Comparison of ENCODE assay signal across 8 cellular contexts in the genomic region with DNA sequence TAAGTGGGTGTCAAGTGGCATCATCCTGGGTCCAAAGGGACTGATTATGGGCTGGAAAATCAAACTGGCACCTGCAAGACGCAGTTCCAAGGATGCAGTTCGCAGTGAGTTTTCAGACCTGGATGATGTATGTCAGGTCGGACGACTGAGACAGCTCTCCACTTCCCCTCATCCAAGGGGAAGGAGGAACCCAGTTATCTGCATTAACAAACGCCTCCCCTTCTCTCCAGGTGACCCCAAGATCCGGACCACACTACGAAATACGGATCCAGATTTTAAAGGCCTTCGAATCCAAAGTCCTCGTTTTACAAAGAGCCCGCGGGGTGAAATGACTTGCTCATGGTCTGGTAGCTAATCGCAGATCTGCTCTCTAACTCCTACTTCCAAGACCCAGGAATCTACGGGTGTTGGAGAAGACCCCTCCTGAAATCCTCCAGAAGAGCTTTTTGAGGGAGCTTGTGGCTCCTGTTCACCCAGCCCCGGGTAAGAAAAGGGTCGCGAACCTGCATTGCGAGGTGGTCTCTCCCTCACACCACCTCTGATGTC. TPM values are rescaled to one million over a fixed set of nuclear protein-coding genes. Genes with fewer than 3 reads are reported as not detected.
DNase-seq lines count a peak whose midpoint lies in the region; ATAC-seq and TF ChIP-seq lines count a peak whose summit lies in the region.

No MANE protein-coding gene starts in this region.

- 15 to 31% (median 23%) methylated on average over 14 to 18 of the region's 18 CpGs for WGBS in heart left ventricle, 4 donors
- 16% methylated on average over 18 of the region's 18 CpGs for WGBS in liver

- H3K27me3 Mint-ChIP-seq in type B pancreatic cell = no peaks in the 10 kb centered on the region

- H3K4me3 Mint-ChIP-seq in type B pancreatic cell = peak overlapping the region; percentile 99

- H3K9me3 Mint-ChIP-seq in type B pancreatic cell = no peaks in the 10 kb centered on the region

- H3K4me3 ChIP-seq in heart left ventricle (peak overlapping the region; percentile 59 to 98 (median 80)), MG63 (peak overlapping the region; percentile 52), ascending aorta (peak overlapping the region; percentile 84 to 89), liver (ENCODE audit: low read depth in 1 of 3, low read length in 3 of 3) (peak overlapping the region; percentile 26 to 98 (median 26))

- TF ChIP-seq POLR2A in heart left ventricle (IDR thresholded peaks at IDR 0.05) = no peak

- no peak for DNase-seq in heart left ventricle
- no peak for DNase-seq in left cardiac atrium
- DNase-seq in MG63 = no peak
- no peak for DNase-seq in ascending aorta (ENCODE audit: low spot score in 2 of 2)
- no peak for DNase-seq in type B pancreatic cell (ENCODE audit: extremely low spot score, unreplicated experiment)
- no peak for DNase-seq in hippocampal formation (lab: John Stamatoyannopoulos, UW)
- no peak for DNase-seq in activated CD4-positive, alpha-beta T cell treated with anti-CD3 and anti-CD28 coated beads, Interleukin-2, amount 50 U/mL, for 48 hours

- intact Hi-C loops in heart left ventricle (cut with DNase I) = loop anchor here in 9 of 10 donors (1.0 to 10.0 kb wide), 8 partner anchors 22 to 140 kb away; no protein-coding TSS in a partner anchor
- intact Hi-C loops in left cardiac atrium (cut with DNase I) = loop anchor here in 1 of 2 donors (10.0 kb wide), 1 partner anchor 102 kb away; no protein-coding TSS in a partner anchor
- intact Hi-C loops in ascending aorta (cut with DNase I) = loop anchor here (2.0 kb wide), 3 partner anchors 24 to 70 kb away; no protein-coding TSS in a partner anchor

- no peak for TF ChIP-seq RAD21 in liver (IDR thresholded peaks at IDR 0.05)

- H3K27me3 ChIP-seq in heart left ventricle = peaks cover 0 to 20% (median 0%) of the 10 kb centered on the region in 9 donors
- no peaks in the 10 kb centered on the region for H3K27me3 ChIP-seq in MG63
- H3K27me3 ChIP-seq in ascending aorta = no peaks in the 10 kb centered on the region
- H3K27me3 ChIP-seq in liver (ENCODE audit: control insufficient read depth in 4 of 4, insufficient read depth in 4 of 4, low read length in 3 of 4) = no peaks in the 10 kb centered on the region

- peak overlapping the region; percentile 88 to 97 (median 92) for H3K27ac ChIP-seq in heart left ventricle
- H3K27ac ChIP-seq in ascending aorta = peak overlapping the region; percentile 89 to 93
- peak overlapping the region in 1 of 2 donors; percentile 9 for H3K27ac ChIP-seq in liver (ENCODE audit: low read depth in 1 of 2, low read length in 2 of 2)

- no peaks in the 10 kb centered on the region for H3K36me3 Mint-ChIP-seq in type B pancreatic cell

- no peak for TF ChIP-seq CTCF in heart left ventricle (IDR thresholded peaks at IDR 0.05)
- no peak for TF ChIP-seq CTCF in ascending aorta (IDR thresholded peaks at IDR 0.05)
- TF ChIP-seq CTCF in liver (IDR thresholded peaks at IDR 0.05; ENCODE audit: low read depth, low read length, missing input control) = no peak
- TF ChIP-seq CTCF in type B pancreatic cell (conservative IDR thresholded peaks at IDR 0.05) = no peak

- no peaks in the 10 kb centered on the region for H3K36me3 ChIP-seq in heart left ventricle
- no peaks in the 10 kb centered on the region for H3K36me3 ChIP-seq in MG63
- no peaks in the 10 kb centered on the region for H3K36me3 ChIP-seq in ascending aorta
- H3K36me3 ChIP-seq in liver (ENCODE audit: control insufficient read depth in 4 of 4, insufficient read depth in 3 of 4, low read depth in 1 of 4, low read length in 3 of 4) = no peaks in the 10 kb centered on the region

- H3K9ac ChIP-seq in liver (ENCODE audit: low read depth in 1 of 2, low read length in 2 of 2) = peak overlapping the region; percentile 29 to 72

- H3K27ac Mint-ChIP-seq in type B pancreatic cell = peak overlapping the region; percentile 93

- H3K9me3 ChIP-seq in heart left ventricle = no peaks in the 10 kb centered on the region
- H3K9me3 ChIP-seq in MG63 = no peaks in the 10 kb centered on the region
- H3K9me3 ChIP-seq in ascending aorta = no peaks in the 10 kb centered on the region
- H3K9me3 ChIP-seq in liver (ENCODE audit: control insufficient read depth in 4 of 4, low read length in 3 of 4) = no peaks in the 10 kb centered on the region

- peaks cover 29% of the 10 kb centered on the region for H3K4me1 Mint-ChIP-seq in type B pancreatic cell (ENCODE audit: unreplicated experiment)

- ATAC-seq in heart left ventricle = no peak
- no peak for ATAC-seq in left cardiac atrium

- peaks cover 0 to 44% (median 34%) of the 10 kb centered on the region in 12 donors for H3K4me1 ChIP-seq in heart left ventricle
- peaks cover 0 to 12% of the 10 kb centered on the region in 2 donors for H3K4me1 ChIP-seq in ascending aorta
- H3K4me1 ChIP-seq in liver (ENCODE audit: control insufficient read depth in 4 of 4, insufficient read depth in 4 of 4, low read length in 3 of 4) = peaks cover 0 to 13% (median 5%) of the 10 kb centered on the region in 4 donors

TF ChIP-seq in liver, 16 proteins besides CTCF, POLR2A, EP300 and RAD21:
- TF ChIP-seq FOXA2 (IDR thresholded peaks at IDR 0.05) = no peak
- TF ChIP-seq GABPA (IDR thresholded peaks at IDR 0.05 in 1 of 2, conservative IDR thresholded peaks at IDR 0.05 in 1 of 2) = no peak
- no peak for TF ChIP-seq SP1 (IDR thresholded peaks at IDR 0.05)
- TF ChIP-seq RXRA (IDR thresholded peaks at IDR 0.05) = no peak
- no peak for TF ChIP-seq YY1 (IDR thresholded peaks at IDR 0.05)
- TF ChIP-seq, protein P1, sequence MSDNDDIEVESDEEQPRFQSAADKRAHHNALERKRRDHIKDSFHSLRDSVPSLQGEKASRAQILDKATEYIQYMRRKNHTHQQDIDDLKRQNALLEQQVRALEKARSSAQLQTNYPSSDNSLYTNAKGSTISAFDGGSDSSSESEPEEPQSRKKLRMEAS (IDR thresholded peaks at IDR 0.05) = no peak
- TF ChIP-seq, protein P2, sequence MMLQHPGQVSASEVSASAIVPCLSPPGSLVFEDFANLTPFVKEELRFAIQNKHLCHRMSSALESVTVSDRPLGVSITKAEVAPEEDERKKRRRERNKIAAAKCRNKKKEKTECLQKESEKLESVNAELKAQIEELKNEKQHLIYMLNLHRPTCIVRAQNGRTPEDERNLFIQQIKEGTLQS (IDR thresholded peaks at IDR 0.05) = no peak
- TF ChIP-seq EGR1 (IDR thresholded peaks at IDR 0.05; ENCODE audit: low read depth in 2 of 2) = no peak
- no peak for TF ChIP-seq JUND (IDR thresholded peaks at IDR 0.05)
- TF ChIP-seq, protein P3, sequence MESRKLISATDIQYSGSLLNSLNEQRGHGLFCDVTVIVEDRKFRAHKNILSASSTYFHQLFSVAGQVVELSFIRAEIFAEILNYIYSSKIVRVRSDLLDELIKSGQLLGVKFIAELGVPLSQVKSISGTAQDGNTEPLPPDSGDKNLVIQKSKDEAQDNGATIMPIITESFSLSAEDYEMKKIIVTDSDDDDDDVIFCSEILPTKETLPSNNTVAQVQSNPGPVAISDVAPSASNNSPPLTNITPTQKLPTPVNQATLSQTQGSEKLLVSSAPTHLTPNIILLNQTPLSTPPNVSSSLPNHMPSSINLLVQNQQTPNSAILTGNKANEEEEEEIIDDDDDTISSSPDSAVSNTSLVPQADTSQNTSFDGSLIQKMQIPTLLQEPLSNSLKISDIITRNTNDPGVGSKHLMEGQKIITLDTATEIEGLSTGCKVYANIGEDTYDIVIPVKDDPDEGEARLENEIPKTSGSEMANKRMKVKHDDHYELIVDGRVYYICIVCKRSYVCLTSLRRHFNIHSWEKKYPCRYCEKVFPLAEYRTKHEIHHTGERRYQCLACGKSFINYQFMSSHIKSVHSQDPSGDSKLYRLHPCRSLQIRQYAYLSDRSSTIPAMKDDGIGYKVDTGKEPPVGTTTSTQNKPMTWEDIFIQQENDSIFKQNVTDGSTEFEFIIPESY (IDR thresholded peaks at IDR 0.05) = no peak
- TF ChIP-seq HNF4A (conservative IDR thresholded peaks at IDR 0.05) = no peak
- TF ChIP-seq FOXA1 (IDR thresholded peaks at IDR 0.05) = no peak
- TF ChIP-seq, protein P4, sequence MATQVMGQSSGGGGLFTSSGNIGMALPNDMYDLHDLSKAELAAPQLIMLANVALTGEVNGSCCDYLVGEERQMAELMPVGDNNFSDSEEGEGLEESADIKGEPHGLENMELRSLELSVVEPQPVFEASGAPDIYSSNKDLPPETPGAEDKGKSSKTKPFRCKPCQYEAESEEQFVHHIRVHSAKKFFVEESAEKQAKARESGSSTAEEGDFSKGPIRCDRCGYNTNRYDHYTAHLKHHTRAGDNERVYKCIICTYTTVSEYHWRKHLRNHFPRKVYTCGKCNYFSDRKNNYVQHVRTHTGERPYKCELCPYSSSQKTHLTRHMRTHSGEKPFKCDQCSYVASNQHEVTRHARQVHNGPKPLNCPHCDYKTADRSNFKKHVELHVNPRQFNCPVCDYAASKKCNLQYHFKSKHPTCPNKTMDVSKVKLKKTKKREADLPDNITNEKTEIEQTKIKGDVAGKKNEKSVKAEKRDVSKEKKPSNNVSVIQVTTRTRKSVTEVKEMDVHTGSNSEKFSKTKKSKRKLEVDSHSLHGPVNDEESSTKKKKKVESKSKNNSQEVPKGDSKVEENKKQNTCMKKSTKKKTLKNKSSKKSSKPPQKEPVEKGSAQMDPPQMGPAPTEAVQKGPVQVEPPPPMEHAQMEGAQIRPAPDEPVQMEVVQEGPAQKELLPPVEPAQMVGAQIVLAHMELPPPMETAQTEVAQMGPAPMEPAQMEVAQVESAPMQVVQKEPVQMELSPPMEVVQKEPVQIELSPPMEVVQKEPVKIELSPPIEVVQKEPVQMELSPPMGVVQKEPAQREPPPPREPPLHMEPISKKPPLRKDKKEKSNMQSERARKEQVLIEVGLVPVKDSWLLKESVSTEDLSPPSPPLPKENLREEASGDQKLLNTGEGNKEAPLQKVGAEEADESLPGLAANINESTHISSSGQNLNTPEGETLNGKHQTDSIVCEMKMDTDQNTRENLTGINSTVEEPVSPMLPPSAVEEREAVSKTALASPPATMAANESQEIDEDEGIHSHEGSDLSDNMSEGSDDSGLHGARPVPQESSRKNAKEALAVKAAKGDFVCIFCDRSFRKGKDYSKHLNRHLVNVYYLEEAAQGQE (IDR thresholded peaks at IDR 0.05) = no peak
- TF ChIP-seq NR2F2 (IDR thresholded peaks at IDR 0.05) = no peak
- no peak for TF ChIP-seq TAF1 (conservative IDR thresholded peaks at IDR 0.05)
- no peak for TF ChIP-seq HNF4G (IDR thresholded peaks at IDR 0.05)

RNA-seq across cellular contexts. Expression of gene SYNE2, which starts 0.5 kb away (rescaled TPM):
- total RNA-seq in heart left ventricle = 100 to 1,000 TPM in 8 of 9 donors, 10 to 100 TPM in 1; 83.2 to 255 (median 111) TPM
- 100 to 1,000 TPM in 1 of 2 donors, 10 to 100 TPM in 1; 58.2 to 148 TPM for polyA plus RNA-seq in heart left ventricle
- 100 to 1,000 TPM in 1 of 2 donors, 10 to 100 TPM in 1; 96.3 to 173 TPM for total RNA-seq in left cardiac atrium
- 2.6 and 8.2 TPM in 2 replicates for total RNA-seq in MG63 (2014; rRNA removed; shearing (Covaris generic); ENCODE audit: low replicate concordance)
- 518 TPM for total RNA-seq in ascending aorta
- 10 to 100 TPM; 15.5 to 79.9 TPM for total RNA-seq in liver
- polyA plus RNA-seq in liver = 10 to 100 TPM; 12.0 to 23.5 TPM
- total RNA-seq in type B pancreatic cell (ENCODE audit: low replicate concordance) = 68.1 and 75.1 TPM in 2 replicates

Comparison
In these comparisons a context has a peak if more than half of its experiments do, and no peak if none do; other contexts are left out.
1. H3K4me3 ChIP-seq: peak in every context shown above with its lines; median percentile 86 in ascending aorta; 80 in heart left ventricle; 52 in MG63; 26 in liver.